8 cellular contexts compared by ENCODE assay signal in the genomic region with DNA sequence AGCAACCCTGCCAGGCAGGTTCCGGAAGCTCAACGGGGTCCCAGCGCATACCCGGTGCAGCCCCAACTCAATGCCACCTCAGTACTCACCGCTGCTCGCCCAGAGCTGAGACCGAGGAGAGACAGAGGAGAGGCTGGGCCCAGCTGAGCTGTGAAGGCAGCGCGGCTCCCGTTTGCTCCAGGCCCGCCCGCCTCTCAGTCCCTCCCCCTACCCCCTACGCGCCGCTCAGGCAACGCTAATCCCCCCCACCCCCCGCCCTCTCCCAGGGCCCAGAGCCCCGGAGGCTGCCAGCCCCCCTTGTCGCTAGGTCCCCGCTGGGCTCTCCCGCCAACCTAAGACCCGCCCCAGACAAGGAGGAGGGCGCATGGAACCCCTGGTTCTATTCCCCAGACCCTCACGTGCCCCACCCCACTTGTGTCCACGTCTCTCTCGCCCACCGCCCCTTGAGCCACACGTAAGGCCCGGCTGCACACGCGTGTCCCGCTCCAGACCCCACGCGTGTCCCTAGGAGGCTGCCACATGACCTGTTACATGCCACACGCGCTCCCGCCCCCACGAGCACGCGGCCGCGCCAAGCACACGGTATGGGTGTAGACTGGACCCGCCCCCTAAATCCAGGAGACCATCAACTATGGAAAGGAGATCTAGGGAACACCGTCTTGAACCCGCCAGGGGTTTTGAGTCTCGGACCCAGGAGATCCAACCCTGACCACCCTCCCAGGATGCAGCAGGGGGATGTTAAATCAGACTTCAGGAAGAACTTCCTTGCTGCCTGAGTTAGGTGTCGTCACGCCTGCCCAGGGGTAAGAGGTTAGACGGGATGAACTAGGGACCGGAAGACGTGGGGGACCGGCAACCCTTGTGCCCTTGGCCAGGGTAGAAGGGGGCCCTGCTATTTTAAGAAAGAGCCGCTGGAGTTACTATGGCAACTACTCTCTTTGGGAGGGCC.
A peak's percentile ranks its signal among the peaks of the same experiment; 100 is the strongest.
DNase-seq lines count a peak whose midpoint lies in the region; ATAC-seq and TF ChIP-seq lines count a peak whose summit lies in the region.

Gene PSD (minus strand): TSS at position 174 of the 949 bp plus-strand sequence. CDS start 1,747 bp downstream, outside the sequence.

- H3K9me3 ChIP-seq in muscle layer of colon (ENCODE audit: low read length) = no peaks in the 10 kb centered on the region

- H3K9ac ChIP-seq in muscle layer of colon (ENCODE audit: low read length) = no peak within 1 kb of the TSS

- TF ChIP-seq POLR2A in GM18505 (IDR thresholded peaks at IDR 0.05; ENCODE audit: borderline replicate concordance, extremely low read depth, insufficient read depth, insufficient read length) = no peak

- peak within 1 kb of the TSS; percentile 12 to 86 for H3K4me3 ChIP-seq in muscle layer of colon (ENCODE audit: low read depth in 1 of 2, low read length in 2 of 2)

- DNase-seq in NCI-H2029 (lab: John Stamatoyannopoulos, UW) (peak; percentile 61), NCI-H2029 treated with DMSO at 0.1 percent for 48 hours (lab: John Stamatoyannopoulos, UW) (no peak), NCI-H510A (lab: John Stamatoyannopoulos, UW) (peak; percentile 82), caudate nucleus (lab: John Stamatoyannopoulos, UW) (peak in 26 of 61 donors; percentile 5 to 75 (median 47)), SW 1271 (lab: John Stamatoyannopoulos, UW) (no peak)

- peaks cover 30% of the 10 kb centered on the region for H3K4me1 ChIP-seq in muscle layer of colon (ENCODE audit: insufficient read depth, low read length)

- peak within 1 kb of the TSS; percentile 93 for H3K27ac ChIP-seq in caudate nucleus (ENCODE audit: low read depth, low read length)
- H3K27ac ChIP-seq in muscle layer of colon (ENCODE audit: low read depth, low read length) = no peak within 1 kb of the TSS

- H3K36me3 ChIP-seq in muscle layer of colon (ENCODE audit: insufficient read depth, low read length) = peaks cover 12% of the 10 kb centered on the region

- ATAC-seq in GM18505 (IDR thresholded peaks at IDR 0.05; ENCODE audit: unreplicated experiment) (no peak), HG02798 (IDR thresholded peaks at IDR 0.05; ENCODE audit: poor library complexity, unreplicated experiment) (no peak)

- H3K27me3 ChIP-seq in muscle layer of colon (ENCODE audit: control insufficient read depth in 1 of 2, insufficient read depth in 2 of 2, low read length in 2 of 2) = peaks cover 22 to 39% of the 10 kb centered on the region in 2 donors

Comparison
In these comparisons a context has a peak if more than half of its experiments do, and no peak if none do; other contexts are left out.
1. DNase-seq: peak in NCI-H2029 (single experiment) and NCI-H510A (single experiment); none in NCI-H2029 treated with DMSO at 0.1 percent for 48 hours (single experiment) and SW 1271 (0 of 2).